In genomic region chrX:153924149-153924861, GRCh38 we compare ENCODE assay signal across 8 cellular contexts. TPM values are rescaled to one million over a fixed set of nuclear protein-coding genes. Genes with fewer than 3 reads are reported as not detected.
DNase-seq lines count a peak whose midpoint lies in the region; ATAC-seq and TF ChIP-seq lines count a peak whose summit lies in the region.

No MANE protein-coding gene starts in this region.

- no peak overlapping the region for H2BK120ac ChIP-seq in H9 (ENCODE audit: low read depth, low read length, poor library complexity, severe bottlenecking)

- no peak overlapping the region for H3K18ac ChIP-seq in H9 (ENCODE audit: insufficient read length, low read depth, low read length)

- no peak overlapping the region for H3K4ac ChIP-seq in H9 (ENCODE audit: low read depth, low read length)

- DNase-seq in DMS53 (lab: John Stamatoyannopoulos, UW) (peak; percentile 53), DMS53 treated with DMSO at 0.1 percent for 48 hours (lab: John Stamatoyannopoulos, UW; ENCODE audit: unreplicated experiment) (no peak), H9 (no peak), SK-N-DZ (ENCODE audit: low spot score) (peak; percentile 76), dermis blood vessel endothelial cell (peak; percentile 62)

- H3K27me3 ChIP-seq in H9 (ENCODE audit: insufficient read depth, low read length), result no peaks in the 10 kb centered on the region

- H2AK5ac ChIP-seq in H9 (ENCODE audit: insufficient read length, low read length), result no peak overlapping the region

- H3K4me1 Mint-ChIP-seq in H9 (peaks cover 13 to 33% of the 10 kb centered on the region in 2 experiments), nephron (peaks cover 20% of the 10 kb centered on the region)

- H2AFZ ChIP-seq in H9 (ENCODE audit: low read length), result no peak overlapping the region

- no peaks in the 10 kb centered on the region; the same call in none of the 2 replicates for H3K27me3 Mint-ChIP-seq in H9 (ENCODE audit: low read depth)
- H3K27me3 Mint-ChIP-seq in nephron (ENCODE audit: low read depth), result peaks cover 3% of the 10 kb centered on the region

- no peak overlapping the region for H3K27ac ChIP-seq in H9 (ENCODE audit: insufficient read length, low read depth, low read length)

- H3K56ac ChIP-seq in H9 (ENCODE audit: insufficient read length, low read depth, low read length), result no peak overlapping the region

- H3K23me2 ChIP-seq in H9 (ENCODE audit: insufficient read length, low read depth, low read length, poor library complexity, severe bottlenecking), result peaks cover 22% of the 10 kb centered on the region

- no peak overlapping the region for H3K4me2 ChIP-seq in H9 (ENCODE audit: insufficient read depth, insufficient read length, low read length)

- ATAC-seq in HG03469 (IDR thresholded peaks at IDR 0.05; ENCODE audit: unreplicated experiment) (no peak), GM18861 (IDR thresholded peaks at IDR 0.05; ENCODE audit: unreplicated experiment) (no peak)

- H3K4me3 Mint-ChIP-seq in H9, result no peak overlapping the region; a peak in 1 of 5 replicates
- H3K4me3 Mint-ChIP-seq in nephron, result peak overlapping the region; percentile 27 to 81 (median 38)

- no peak overlapping the region for H2BK12ac ChIP-seq in H9 (ENCODE audit: insufficient read length, low read depth, low read length)

- H4K91ac ChIP-seq in H9 (ENCODE audit: insufficient read length, low read depth, low read length), result no peak overlapping the region

- H3K27ac Mint-ChIP-seq in H9, result no peak overlapping the region
- peak overlapping the region; percentile 80 to 90 (median 89) for H3K27ac Mint-ChIP-seq in nephron

- H3K79me1 ChIP-seq in H9 (ENCODE audit: insufficient read depth, low read depth, low read length, poor library complexity, severe bottlenecking), result no peaks in the 10 kb centered on the region

- TF ChIP-seq CTCF in H9 (conservative IDR thresholded peaks at IDR 0.05), result peak; percentile 34; the same call in 2 of the 3 replicates
- peak in 2 of 3 experiments; percentile 11 to 29 for TF ChIP-seq CTCF in nephron (IDR thresholded peaks at IDR 0.05; ENCODE audit: unreplicated experiment in 3 of 3)

- no CpG with 5 or more reads among the region's 14 CpGs for WGBS in H9 (ENCODE audit: extremely low coverage, insufficient read length, low lambda C conversion rate)

- H3K36me3 Mint-ChIP-seq in H9 (ENCODE audit: insufficient read depth in 1 of 3, low read depth in 3 of 3) (peaks cover 9 to 16% (median 10%) of the 10 kb centered on the region in 3 experiments; a peak in 5 of 7 replicates), nephron (ENCODE audit: low read depth) (peaks cover 8% of the 10 kb centered on the region)

- no peak overlapping the region for H3K14ac ChIP-seq in H9 (ENCODE audit: insufficient read depth, low read length)

- no peak overlapping the region for H4K5ac ChIP-seq in H9 (ENCODE audit: insufficient read length, low read depth, low read length)

- H4K8ac ChIP-seq in H9 (replicated peaks; ENCODE audit: insufficient read length, low read depth, low read length), result no peak overlapping the region

- no peak overlapping the region for H3K23ac ChIP-seq in H9 (ENCODE audit: insufficient read length, low read depth, low read length)

- no peaks in the 10 kb centered on the region for H3K79me2 ChIP-seq in H9 (ENCODE audit: insufficient read depth, low read length)

- H2BK15ac ChIP-seq in H9 (ENCODE audit: low read depth, low read length), result no peak overlapping the region

- no peak overlapping the region for H2BK5ac ChIP-seq in H9 (ENCODE audit: insufficient read length, low read length)

- no peak overlapping the region for H2BK20ac ChIP-seq in H9 (ENCODE audit: low read depth, low read length, poor library complexity, severe bottlenecking)

- H3K9ac ChIP-seq in H9 (ENCODE audit: extremely low read depth, insufficient read length, low read length), result no peak overlapping the region

- H3T11ph ChIP-seq in H9 (ENCODE audit: low read length), result no peak overlapping the region

- H3K9me3 ChIP-seq in H9 (ENCODE audit: control insufficient read depth, low read depth, low read length), result peaks cover 2% of the 10 kb centered on the region

- H3K4me1 ChIP-seq in H9 (ENCODE audit: insufficient read depth, low read length), result no peaks in the 10 kb centered on the region

- H4K20me1 ChIP-seq in H9 (ENCODE audit: control insufficient read depth, insufficient read depth, insufficient read length), result no peaks in the 10 kb centered on the region

- H3K9me3 Mint-ChIP-seq in H9 (peaks cover 50 to 71% of the 10 kb centered on the region in 2 experiments), nephron (peaks cover 7% of the 10 kb centered on the region)

RNA-seq across cellular contexts. Expression of gene ARHGAP4, which starts 1.8 kb away (rescaled TPM):
- 37.8 and 40.6 TPM in 2 replicates for total RNA-seq in H9 (2021)
- polyA plus RNA-seq in SK-N-DZ (2014; cell fraction: cytosol; rRNA removed), result 10.6 and 14.9 TPM in 2 replicates
- polyA plus RNA-seq in SK-N-DZ (2014; cell fraction: nucleus; rRNA removed), result 128 and 146 TPM in 2 replicates
- total RNA-seq in dermis blood vessel endothelial cell, result 16.0 and 27.2 TPM in 2 replicates

RNA-seq across cellular contexts. Expression of gene NAA10, which starts 10.5 kb away (rescaled TPM):
- total RNA-seq in H9 (2021), result 101 and 103 TPM in 2 replicates
- 135 and 149 TPM in 2 replicates for polyA plus RNA-seq in SK-N-DZ (2014; cell fraction: cytosol; rRNA removed)
- 176 and 329 TPM in 2 replicates for polyA plus RNA-seq in SK-N-DZ (2014; cell fraction: nucleus; rRNA removed)
- total RNA-seq in dermis blood vessel endothelial cell, result 70.6 and 88.2 TPM in 2 replicates

RNA-seq across cellular contexts. Expression of gene AVPR2, which starts 19.8 kb away (rescaled TPM):
- total RNA-seq in H9 (2021) (not detected in 2 replicates), dermis blood vessel endothelial cell (4.7 and 6.3 TPM in 2 replicates)
- polyA plus RNA-seq in SK-N-DZ (2014; cell fraction: cytosol; rRNA removed), result not detected in 2 replicates
- 0.22 TPM in 1 of 2 replicates, not detected in the other for polyA plus RNA-seq in SK-N-DZ (2014; cell fraction: nucleus; rRNA removed)

RNA-seq across cellular contexts. Expression of gene RENBP, which starts 20.1 kb away (rescaled TPM):
- total RNA-seq in H9 (2021), result 7.1 and 8.4 TPM in 2 replicates
- polyA plus RNA-seq in SK-N-DZ (2014; cell fraction: cytosol; rRNA removed), result 5.3 and 8.1 TPM in 2 replicates
- polyA plus RNA-seq in SK-N-DZ (2014; cell fraction: nucleus; rRNA removed), result 24.6 and 28.8 TPM in 2 replicates
- total RNA-seq in dermis blood vessel endothelial cell, result 12.1 and 27.4 TPM in 2 replicates

RNA-seq across cellular contexts. Expression of gene L1CAM, which starts 38.3 kb away (rescaled TPM):
- total RNA-seq in H9 (2021), result 19.9 and 22.7 TPM in 2 replicates
- 45.6 and 63.6 TPM in 2 replicates for polyA plus RNA-seq in SK-N-DZ (2014; cell fraction: cytosol; rRNA removed)
- polyA plus RNA-seq in SK-N-DZ (2014; cell fraction: nucleus; rRNA removed), result 53.1 and 95.1 TPM in 2 replicates
- 1.1 and 2.4 TPM in 2 replicates for total RNA-seq in dermis blood vessel endothelial cell

Comparison
In these comparisons a context has a peak if more than half of its experiments do, and no peak if none do; other contexts are left out.
1. DNase-seq: peak in DMS53 (single experiment), SK-N-DZ (single experiment) and dermis blood vessel endothelial cell (single experiment); none in DMS53 treated with DMSO at 0.1 percent for 48 hours (single experiment) and H9 (single experiment).
2. H3K27ac Mint-ChIP-seq: peak in nephron (3 of 3); none in H9 (0 of 3).
3. H3K4me3 Mint-ChIP-seq: peak in nephron (3 of 3); none in H9 (0 of 2).